21 cellular contexts compared by ENCODE assay signal in genomic region chr6:80411486-80411885, GRCh38.
DNase-seq lines count a peak whose midpoint lies in the region.
"Had no signal": no experiment of that assay in that cellular context is flagged by ENCODE, and none has a peak within 500 bp of the region (broad histone marks: within the 10 kb centered on the region; RNA-seq: fewer than 3 reads in every experiment).

No MANE protein-coding gene starts in this region.

- peak; percentile 50 for DNase-seq in posterior vena cava (ENCODE audit: low spot score)
- DNase-seq in glomerular visceral epithelial cell (ENCODE audit: extremely low spot score) = no peak
- DNase-seq: 8988T; ACHN; AML-193; BE2C; C1 segment of cervical spinal cord; Caco-2; Calu3; CD4-positive, alpha-beta memory T cell; CD4-positive, alpha-beta T cell; CD4-positive, CD25-positive, alpha-beta regulatory T cell; CD8-positive, alpha-beta memory T cell; COR-L47; DMS 273 treated with DMSO at 0.1 percent for 48 hours; DMS153; DMS53; DMS79; DMS79 treated with DMSO at 0.1 percent for 48 hours; DND-41; EL had no signal

- intact Hi-C loops in posterior vena cava (cut with DNase I) = no loop called here
